Comparison of ENCODE assay signal across 8 cellular contexts in the genomic region with DNA sequence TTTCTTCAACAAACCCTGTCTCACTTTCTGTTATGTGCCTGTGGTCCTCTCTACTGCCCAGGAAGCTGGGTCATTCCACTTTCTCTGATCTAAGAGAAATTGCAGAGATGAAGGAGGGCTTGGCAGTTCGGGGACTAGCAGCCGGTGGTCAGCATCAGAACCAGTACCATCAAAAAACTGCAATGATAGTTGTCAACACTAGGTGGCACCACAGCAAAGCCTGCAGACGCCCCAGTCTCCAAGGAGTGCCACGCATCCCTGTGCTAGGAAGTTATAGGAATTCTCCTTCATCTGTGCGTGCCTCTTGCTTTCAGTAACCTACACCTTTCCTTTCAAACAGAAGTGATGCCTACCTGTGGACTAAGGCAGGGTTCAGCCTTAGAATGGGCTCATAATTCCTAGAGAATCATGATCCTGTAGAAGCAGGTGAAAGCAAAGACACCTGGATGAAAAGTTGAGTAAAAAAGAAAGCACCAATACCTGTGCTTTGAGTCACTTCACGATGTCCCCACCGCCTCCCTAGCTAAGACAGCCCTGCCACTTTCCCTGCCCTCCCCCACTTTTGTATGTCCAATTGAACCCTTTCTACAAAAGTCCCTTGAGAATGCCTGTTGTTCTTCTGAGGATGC.
A peak's percentile ranks its signal among the peaks of the same experiment; 100 is the strongest.
DNase-seq lines count a peak whose midpoint lies in the region; ATAC-seq, FAIRE-seq and TF ChIP-seq lines count a peak whose summit lies in the region.

No MANE protein-coding gene starts in this region.

- FAIRE-seq in RCC 7860 (lab: Jason Lieb, UNC), result no peak

- TF ChIP-seq CTCF in right lobe of liver (IDR thresholded peaks at IDR 0.05) (peak; percentile 29 to 89 (median 84)), thyroid gland (IDR thresholded peaks at IDR 0.05) (peak in 3 of 6 experiments; percentile 15 to 70 (median 41))

- TF ChIP-seq POLR2A in right lobe of liver (IDR thresholded peaks at IDR 0.05) (no peak), thyroid gland (IDR thresholded peaks at IDR 0.05) (no peak)

- ATAC-seq in HG03025 (IDR thresholded peaks at IDR 0.05; ENCODE audit: low FRiP score, unreplicated experiment) (peak; percentile 55), right lobe of liver (peak; percentile 85 to 91 (median 90)), GM19395 (IDR thresholded peaks at IDR 0.05; ENCODE audit: unreplicated experiment) (no peak)

- intact Hi-C loops in right lobe of liver (cut with DNase I), result no loop called here
- intact Hi-C loops in thyroid gland (cut with DNase I), result loop anchor here (5.0 to 10.0 kb wide), 2 partner anchors 831 to 1104 kb away; no protein-coding TSS in a partner anchor

- H3K4me3 ChIP-seq in right lobe of liver (no peak overlapping the region), thyroid gland (replicated peaks in 1 of 3) (no peak overlapping the region)

- no peaks in the 10 kb centered on the region for H3K9me3 ChIP-seq in right lobe of liver
- no peaks in the 10 kb centered on the region for H3K9me3 ChIP-seq in thyroid gland

- H3K36me3 ChIP-seq in right lobe of liver (no peaks in the 10 kb centered on the region), thyroid gland (no peaks in the 10 kb centered on the region)

- no peaks in the 10 kb centered on the region for H3K4me1 ChIP-seq in right lobe of liver
- H3K4me1 ChIP-seq in thyroid gland, result no peaks in the 10 kb centered on the region

- H3K27ac ChIP-seq in right lobe of liver (no peak overlapping the region), thyroid gland (no peak overlapping the region)

- WGBS in right lobe of liver (ENCODE audit: insufficient coverage, low coverage, low lambda C conversion rate, missing lambda C conversion rate), result 9% methylated on average over 7 of the region's 7 CpGs
- WGBS in thyroid gland, 2 donors, result 16 to 27% methylated on average over 7 of the region's 7 CpGs

- DNase-seq in NCI-H1105 treated with DMSO at 0.1 percent for 48 hours (lab: John Stamatoyannopoulos, UW) (peak; percentile 26), NCI-H1105 (lab: John Stamatoyannopoulos, UW) (no peak), RCC 7860 (ENCODE audit: low spot score) (peak; percentile 47), dermis microvascular lymphatic vessel endothelial cell (ENCODE audit: low read depth in 2 of 2) (peak; percentile 7 to 59), right lobe of liver (no peak), thyroid gland (peak; percentile 11 to 31)

- H3K27me3 ChIP-seq in right lobe of liver (no peaks in the 10 kb centered on the region), thyroid gland (no peaks in the 10 kb centered on the region)

Comparison
In these comparisons a context has a peak if more than half of its experiments do, and no peak if none do; other contexts are left out.
1. DNase-seq: peak in NCI-H1105 treated with DMSO at 0.1 percent for 48 hours (single experiment), RCC 7860 (single experiment), dermis microvascular lymphatic vessel endothelial cell (2 of 2) and thyroid gland (2 of 2); none in NCI-H1105 (single experiment) and right lobe of liver (0 of 3).